In the genomic region with DNA sequence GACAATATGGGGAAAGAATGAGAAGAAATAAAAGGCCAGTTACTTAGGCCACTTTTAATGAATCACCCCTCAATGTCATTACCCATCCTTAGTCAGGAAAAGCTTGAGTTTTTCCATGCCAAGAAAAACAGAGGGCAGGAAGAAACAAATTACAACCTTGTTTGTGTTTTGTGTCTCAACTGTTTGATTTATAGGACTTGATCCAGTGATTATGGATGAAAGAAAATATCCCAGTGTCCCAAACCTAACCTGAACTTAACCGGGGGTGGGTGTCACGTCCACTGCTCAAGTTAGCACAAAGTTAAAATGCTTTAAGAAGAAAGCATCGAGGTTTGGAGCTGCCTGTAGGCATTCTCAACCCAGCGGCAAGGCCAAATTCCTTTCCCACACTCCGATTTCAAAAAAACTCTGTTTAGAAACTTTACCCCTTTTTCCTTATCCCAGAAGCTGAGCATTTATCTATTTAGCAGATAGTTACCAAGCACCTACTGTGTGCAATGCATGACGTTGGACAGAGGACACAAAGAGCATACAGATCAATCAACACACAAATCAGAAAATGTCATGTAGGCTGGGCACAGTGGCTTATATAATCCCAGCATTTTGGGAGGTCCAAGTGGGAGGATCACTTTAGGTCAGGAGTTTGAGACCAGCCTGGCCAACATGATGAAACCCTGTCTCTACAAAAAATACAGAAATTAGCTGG, we compare ENCODE assay signal across 14 cellular contexts. TPM values are rescaled to one million over a fixed set of nuclear protein-coding genes. Genes with fewer than 3 reads are reported as not detected.
DNase-seq lines count a peak whose midpoint lies in the region; ATAC-seq and TF ChIP-seq lines count a peak whose summit lies in the region.
"Had no signal": no experiment of that assay in that cellular context is flagged by ENCODE, and none has a peak within 500 bp of the region (broad histone marks: within the 10 kb centered on the region; RNA-seq: fewer than 3 reads in every experiment).

No MANE protein-coding gene starts in this region.

- no peak overlapping the region for H2BK5ac ChIP-seq in mesendoderm (ENCODE audit: low read length)

- no peak overlapping the region for H3K9ac ChIP-seq in mesendoderm (ENCODE audit: low read length)
- H3K9ac ChIP-seq: BLaER1 had no signal

- H3K23ac ChIP-seq in mesendoderm (ENCODE audit: low read length) = no peak overlapping the region

- H4K8ac ChIP-seq in mesendoderm (ENCODE audit: low read depth, low read length) = no peak overlapping the region

- no peak overlapping the region for H2BK120ac ChIP-seq in mesendoderm (ENCODE audit: low read depth, low read length)

- H3K9me3 ChIP-seq in heart right ventricle (no peaks in the 10 kb centered on the region), stomach (no peaks in the 10 kb centered on the region)
- H3K9me3 ChIP-seq: neutrophil, upper lobe of left lung had no signal

- DNase-seq in heart right ventricle (no peak), Right ventricle myocardium inferior (ENCODE audit: missing footprints) (no peak), astrocyte of the hippocampus (ENCODE audit: low read depth, low spot score) (peak; percentile 73), kidney epithelial cell (ENCODE audit: low read depth) (peak; percentile 39), anterior cingulate cortex (lab: John Stamatoyannopoulos, UW) (no peak), stomach (no peak), mesendoderm (no peak)
- DNase-seq: cortex of kidney, KG1, NCI-H524, upper lobe of left lung had no signal

- H3K36me3 ChIP-seq in heart right ventricle (no peaks in the 10 kb centered on the region), kidney epithelial cell (ENCODE audit: control insufficient read depth, insufficient read depth, low read length) (no peaks in the 10 kb centered on the region), urinary bladder (ENCODE audit: insufficient read depth) (no peaks in the 10 kb centered on the region), stomach (no peaks in the 10 kb centered on the region), mesendoderm (ENCODE audit: control insufficient read depth, insufficient read depth, low read length) (no peaks in the 10 kb centered on the region)
- H3K36me3 ChIP-seq: BLaER1, neutrophil, upper lobe of left lung had no signal

- H2BK15ac ChIP-seq in mesendoderm (replicated peaks; ENCODE audit: low read depth) = no peak overlapping the region

- no peak overlapping the region for H2AK5ac ChIP-seq in mesendoderm (ENCODE audit: low read length)

- 54 to 62% methylated on average over 6 of the region's 6 CpGs for WGBS in heart right ventricle, 2 donors
- WGBS in urinary bladder = 29% methylated on average over 6 of the region's 6 CpGs
- 50 to 60% (median 54%) methylated on average over 6 of the region's 6 CpGs for WGBS in stomach, 5 donors
- whole genome bisulfite sequencing in mesendoderm (ENCODE audit: extremely low coverage, insufficient coverage, low lambda C conversion rate) = no CpG with 5 or more reads among the region's 6 CpGs

- H3K4me2 ChIP-seq in mesendoderm (ENCODE audit: low read length) = no peak overlapping the region
- H3K4me2 ChIP-seq: BLaER1 had no signal

- no peaks in the 10 kb centered on the region for H3K79me2 ChIP-seq in mesendoderm (ENCODE audit: control insufficient read depth, insufficient read depth, low read length)

- H3K79me1 ChIP-seq in mesendoderm (ENCODE audit: low read length) = no peaks in the 10 kb centered on the region

- TF ChIP-seq EP300 in stomach (IDR thresholded peaks at IDR 0.05) = no peak

- no peak overlapping the region for H3K4ac ChIP-seq in mesendoderm (ENCODE audit: low read depth, low read length)

- H3K27ac ChIP-seq in heart right ventricle (peak overlapping the region in 7 of 10 donors; percentile 5 to 71 (median 23)), urinary bladder (ENCODE audit: low read depth) (peak overlapping the region; percentile 48), stomach (peak overlapping the region in 2 of 5 donors; percentile 10 to 48), mesendoderm (ENCODE audit: low read depth, low read length) (no peak overlapping the region)
- H3K27ac ChIP-seq: BLaER1, neutrophil had no signal

- no peak for ATAC-seq in heart right ventricle
- no peak for ATAC-seq in Right ventricle myocardium inferior

- no peak for TF ChIP-seq CTCF in heart right ventricle (IDR thresholded peaks at IDR 0.05)
- no peak for TF ChIP-seq CTCF in kidney epithelial cell (IDR thresholded peaks at IDR 0.05; ENCODE audit: insufficient read depth, low read length, poor library complexity, severe bottlenecking)
- no peak for TF ChIP-seq CTCF in stomach (IDR thresholded peaks at IDR 0.05)

- H3K4me1 ChIP-seq in heart right ventricle = peaks cover 0 to 25% (median 10%) of the 10 kb centered on the region in 9 donors
- H3K4me1 ChIP-seq in urinary bladder (ENCODE audit: insufficient read depth) = no peaks in the 10 kb centered on the region
- H3K4me1 ChIP-seq in stomach = peaks cover 0 to 15% (median 14%) of the 10 kb centered on the region in 4 donors
- no peaks in the 10 kb centered on the region for H3K4me1 ChIP-seq in mesendoderm (ENCODE audit: control insufficient read depth, low read depth, low read length)
- H3K4me1 ChIP-seq: BLaER1 had no signal

- H3K56ac ChIP-seq in mesendoderm (ENCODE audit: low read length) = no peak overlapping the region

- H3K27me3 ChIP-seq in heart right ventricle (no peaks in the 10 kb centered on the region), kidney epithelial cell (ENCODE audit: control insufficient read depth, insufficient read depth, low read length) (no peaks in the 10 kb centered on the region), stomach (no peaks in the 10 kb centered on the region), mesendoderm (ENCODE audit: insufficient read depth, low read length, poor library complexity) (no peaks in the 10 kb centered on the region)
- H3K27me3 ChIP-seq: BLaER1, neutrophil, upper lobe of left lung had no signal

- no peak for TF ChIP-seq POLR2A in stomach (IDR thresholded peaks at IDR 0.05)

- intact Hi-C loops in heart right ventricle (cut with DNase I) (no loop called here), Right ventricle myocardium inferior (cut with DNase I) (no loop called here), stomach (cut with DNase I; ENCODE audit: low total_unique reads) (no loop called here)

- H3K4me3 ChIP-seq in heart right ventricle = no peak overlapping the region
- no peak overlapping the region for H3K4me3 ChIP-seq in kidney epithelial cell (ENCODE audit: low read depth, low read length)
- H3K4me3 ChIP-seq in urinary bladder (ENCODE audit: low read depth, low read length) = no peak overlapping the region
- no peak overlapping the region for H3K4me3 ChIP-seq in stomach
- H3K4me3 ChIP-seq in mesendoderm (ENCODE audit: low read length) = no peak overlapping the region
- H3K4me3 ChIP-seq: BLaER1, upper lobe of left lung had no signal

- no peak overlapping the region for H3K18ac ChIP-seq in mesendoderm (ENCODE audit: low read length)

- no peak overlapping the region for H4K5ac ChIP-seq in mesendoderm (ENCODE audit: low read length)

RNA-seq across cellular contexts. Expression of gene CYB5B, which starts 14.0 kb away (rescaled TPM):
- total RNA-seq in heart right ventricle = 10 to 100 TPM; 59.8 to 84.2 (median 72.5) TPM
- polyA plus RNA-seq in heart right ventricle = 10 to 100 TPM; 53.8 to 59.9 TPM
- 65.5 TPM for total RNA-seq in Right ventricle myocardium inferior
- total RNA-seq in kidney epithelial cell = 46.3 and 54.5 TPM in 2 replicates
- total RNA-seq in urinary bladder = 114 TPM
- 75.2 TPM for polyA plus RNA-seq in urinary bladder
- 10 to 100 TPM in 4 of 5 donors, 1 to 10 TPM in 1; 9.3 to 76.3 (median 46.8) TPM for total RNA-seq in stomach
- 10 to 100 TPM; 45.1 to 55.7 (median 52.9) TPM for polyA plus RNA-seq in stomach
- polyA plus RNA-seq in mesendoderm (2013, experiment 1 of 2) = 222 TPM
- polyA plus RNA-seq in mesendoderm (2013, experiment 2 of 2) = 223 TPM

RNA-seq across cellular contexts. Expression of gene TERF2, which starts 24.6 kb away (rescaled TPM):
- total RNA-seq in heart right ventricle (10 to 100 TPM; 19.9 to 31.9 (median 28.3) TPM), Right ventricle myocardium inferior (24.8 TPM), kidney epithelial cell (10.2 and 11.0 TPM in 2 replicates), urinary bladder (15.1 TPM), stomach (100 to 1,000 TPM in 2 of 5 donors, 10 to 100 TPM in 3; 11.6 to 209 (median 35.1) TPM)
- polyA plus RNA-seq in heart right ventricle (10 to 100 TPM in 1 of 2 donors, 1 to 10 TPM in 1; 6.7 to 12.8 TPM), urinary bladder (17.2 TPM), stomach (10 to 100 TPM in 1 of 3 donors, 1 to 10 TPM in 2; 7.6 to 13.6 (median 8.8) TPM)
- 32.0 TPM for polyA plus RNA-seq in mesendoderm (2013, experiment 1 of 2)
- 34.5 TPM for polyA plus RNA-seq in mesendoderm (2013, experiment 2 of 2)

RNA-seq across cellular contexts. Expression of gene TMED6, which starts 58.9 kb away (rescaled TPM):
- total RNA-seq in heart right ventricle (under 1 TPM in 4 of 10 donors, not detected in 6; 0.32 to 0.41 (median 0.38) TPM), Right ventricle myocardium inferior (not detected), kidney epithelial cell (not detected in 2 replicates), urinary bladder (not detected), stomach (10 to 100 TPM in 2 of 5 donors, 1 to 10 TPM in 2, not detected in 1; 1.8 to 31.9 (median 10.8) TPM)
- polyA plus RNA-seq in heart right ventricle (under 1 TPM in 1 of 2 donors, not detected in 1; 0.37 TPM), urinary bladder (0.09 TPM), stomach (10 to 100 TPM in 2 of 3 donors, 1 to 10 TPM in 1; 3.8 to 60.1 (median 37.6) TPM)
- 0.06 TPM for polyA plus RNA-seq in mesendoderm (2013, experiment 1 of 2)
- 0.17 TPM for polyA plus RNA-seq in mesendoderm (2013, experiment 2 of 2)

Comparison
In these comparisons a context has a peak if more than half of its experiments do, and no peak if none do; other contexts are left out.
1. DNase-seq: peak in astrocyte of the hippocampus (single experiment) and kidney epithelial cell (single experiment); none in heart right ventricle (0 of 2), Right ventricle myocardium inferior (single experiment), anterior cingulate cortex (0 of 58), stomach (single experiment) and mesendoderm (single experiment).